Comparison of ENCODE assay signal across 10 cellular contexts in the genomic region with DNA sequence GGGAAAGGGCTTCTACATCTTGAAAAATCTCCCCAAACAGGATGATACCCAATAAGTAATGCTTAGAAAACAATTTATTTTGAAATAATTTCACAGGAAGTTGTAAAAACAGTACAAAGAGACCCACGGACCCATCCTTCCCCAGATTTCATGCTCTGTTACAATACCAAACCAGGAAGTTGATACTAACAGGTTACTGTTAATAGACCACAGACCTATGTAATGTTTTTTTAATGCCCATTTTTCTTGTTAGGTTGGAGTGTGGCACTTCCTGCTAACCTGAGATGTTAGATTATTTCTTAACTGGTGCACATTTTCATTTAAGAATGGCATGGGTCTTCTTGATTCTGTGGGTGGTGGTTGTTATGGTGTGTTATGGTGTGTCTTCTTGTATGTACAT. TPM values are rescaled to one million over a fixed set of nuclear protein-coding genes. Genes with fewer than 3 reads are reported as not detected.
DNase-seq lines count a peak whose midpoint lies in the region; ATAC-seq and TF ChIP-seq lines count a peak whose summit lies in the region.
"Had no signal": no experiment of that assay in that cellular context is flagged by ENCODE, and none has a peak within 500 bp of the region (broad histone marks: within the 10 kb centered on the region; RNA-seq: fewer than 3 reads in every experiment).

No MANE protein-coding gene starts in this region.

- no peaks in the 10 kb centered on the region for H4K20me1 ChIP-seq in SU-DHL-6 (ENCODE audit: low read depth, low read length)

- no peak for DNase-seq in CD8-positive, alpha-beta T cell
- DNase-seq in memory B cell (ENCODE audit: low spot score in 2 of 2) (no peak), HEK293T (ENCODE audit: extremely low spot score) (no peak), mucosa of gallbladder (ENCODE audit: low spot score) (no peak), AG08396 (ENCODE audit: low spot score) (no peak)
- DNase-seq in effector CD8-positive, alpha-beta T cell (lab: John Stamatoyannopoulos, UW) = no peak
- DNase-seq: NCI-H446 treated with DMSO at 0.1 percent for 48 hours, posterior cingulate gyrus had no signal

- no peaks in the 10 kb centered on the region for H3K36me3 ChIP-seq in CD8-positive, alpha-beta T cell (ENCODE audit: insufficient read depth, low read length)
- no peaks in the 10 kb centered on the region for H3K36me3 ChIP-seq in SU-DHL-6 (ENCODE audit: low read length)

- peak overlapping the region; percentile 92 for H3K27ac Mint-ChIP-seq in CD8-positive, alpha-beta T cell
- peak overlapping the region; percentile 85 for H3K27ac Mint-ChIP-seq in memory B cell

- no peaks in the 10 kb centered on the region for H3K9me2 ChIP-seq in SU-DHL-6 (replicated peaks; ENCODE audit: insufficient read depth, low read length)

- peak overlapping the region; percentile 32 for H3K4me2 ChIP-seq in SU-DHL-6 (ENCODE audit: low read depth, low read length, poor library complexity, severe bottlenecking)

- ATAC-seq in CD8-positive, alpha-beta T cell = peak; percentile 68
- peak; percentile 32 for ATAC-seq in GM19452 (IDR thresholded peaks at IDR 0.05; ENCODE audit: unreplicated experiment)
- peak; percentile 42 for ATAC-seq in memory B cell (ENCODE audit: low read depth)

- H3K4me3 ChIP-seq in CD8-positive, alpha-beta T cell (ENCODE audit: low read depth, low read length) = no peak overlapping the region
- no peak overlapping the region for H3K4me3 ChIP-seq in SU-DHL-6 (ENCODE audit: insufficient read depth, low read length, poor library complexity, severe bottlenecking)

- peaks cover 10% of the 10 kb centered on the region for H3K36me3 Mint-ChIP-seq in CD8-positive, alpha-beta T cell
- H3K36me3 Mint-ChIP-seq in memory B cell = peaks cover 11% of the 10 kb centered on the region

- H3K9ac ChIP-seq in SU-DHL-6 (ENCODE audit: low read length) = no peak overlapping the region

- peaks cover 83% of the 10 kb centered on the region for H3K4me1 Mint-ChIP-seq in CD8-positive, alpha-beta T cell (ENCODE audit: low read depth)
- peaks cover 65% of the 10 kb centered on the region for H3K4me1 Mint-ChIP-seq in memory B cell

- peaks cover 58% of the 10 kb centered on the region for H3K4me1 ChIP-seq in CD8-positive, alpha-beta T cell (ENCODE audit: insufficient read depth, low read length)

- no peaks in the 10 kb centered on the region for H3K27me3 Mint-ChIP-seq in CD8-positive, alpha-beta T cell (ENCODE audit: low read depth)
- no peaks in the 10 kb centered on the region for H3K27me3 Mint-ChIP-seq in memory B cell

- H3K9me3 Mint-ChIP-seq in CD8-positive, alpha-beta T cell = peaks cover 17% of the 10 kb centered on the region
- H3K9me3 Mint-ChIP-seq in memory B cell = peaks cover 3% of the 10 kb centered on the region

- POLR2A ChIA-PET in CD8-positive, alpha-beta T cell (lab: Charles Lee) = interaction anchor here (1.2 kb wide), 1 partner anchor 12 kb away, joined by 4 read pairs; no protein-coding TSS in a partner anchor
- POLR2A ChIA-PET in HEK293T (lab: Yijun Ruan, JAX) = no interaction called here

- TF ChIP-seq CTCF in CD8-positive, alpha-beta T cell (IDR thresholded peaks at IDR 0.05) = no peak
- TF ChIP-seq CTCF in SU-DHL-6 (IDR thresholded peaks at IDR 0.05; ENCODE audit: insufficient read depth, low read length, poor library complexity, severe bottlenecking) = no peak

- H3K27ac ChIP-seq in CD8-positive, alpha-beta T cell (ENCODE audit: low read depth, low read length) = peak overlapping the region; percentile 19
- 0 out of 2 replicates have a peak overlapping the region, but pooled peaks have one; percentile 41 for H3K27ac ChIP-seq in SU-DHL-6 (ENCODE audit: low read depth, low read length)

- H3F3A ChIP-seq in SU-DHL-6 (ENCODE audit: insufficient read depth) = 0 out of 2 replicates have a peak, but pooled peaks cover 3% of the 10 kb centered on the region

- H3K4me3 Mint-ChIP-seq in CD8-positive, alpha-beta T cell = peak overlapping the region; percentile 67
- H3K4me3 Mint-ChIP-seq in memory B cell = peak overlapping the region; percentile 65

- intact Hi-C loops in CD8-positive, alpha-beta T cell (cut with DNase I, micrococcal nuclease) = loop anchor here in 1 of 2 experiments (1.0 to 5.0 kb wide), 2 partner anchors 13 to 50 kb away; no protein-coding TSS in a partner anchor

- no peaks in the 10 kb centered on the region for H3K27me3 ChIP-seq in CD8-positive, alpha-beta T cell (ENCODE audit: insufficient read depth, low read length)
- H3K27me3 ChIP-seq in SU-DHL-6 (ENCODE audit: low read length) = no peaks in the 10 kb centered on the region

- H3K79me2 ChIP-seq in SU-DHL-6 (ENCODE audit: insufficient read depth, low read length) = peaks cover 11% of the 10 kb centered on the region; the same call in 1 of the 2 replicates

- peaks cover 5% of the 10 kb centered on the region for H3K9me3 ChIP-seq in CD8-positive, alpha-beta T cell (ENCODE audit: low read length)
- H3K9me3 ChIP-seq in SU-DHL-6 (ENCODE audit: insufficient read depth, low read length) = no peaks in the 10 kb centered on the region

- H2AFZ ChIP-seq in SU-DHL-6 (ENCODE audit: low read depth, low read length, severe bottlenecking) = no peak overlapping the region

- CTCF ChIA-PET in CD8-positive, alpha-beta T cell (lab: Charles Lee) = interaction anchor here (1.0 to 3.0 kb wide), 3 partner anchors 12 to 114 kb away, joined by 4 to 26 read pairs (median 7); no protein-coding TSS in a partner anchor
- CTCF ChIA-PET in HEK293T (lab: Yijun Ruan, JAX) = interaction anchor here (0.7 to 1.7 kb wide), 3 partner anchors 13 to 114 kb away, joined by 3 to 4 read pairs (median 3); no protein-coding TSS in a partner anchor

TF ChIP-seq in HEK293T, 16 proteins besides CTCF, POLR2A, EP300 and RAD21:
- TF ChIP-seq SUZ12 (IDR thresholded peaks at IDR 0.05) (no peak), NFRKB (IDR thresholded peaks at IDR 0.05) (no peak), BHLHE40 (IDR thresholded peaks at IDR 0.05; ENCODE audit: borderline replicate concordance) (no peak), HDGF (IDR thresholded peaks at IDR 0.05; ENCODE audit: borderline replicate concordance) (no peak), TARDBP (IDR thresholded peaks at IDR 0.05) (no peak), CTBP1 (IDR thresholded peaks at IDR 0.05; ENCODE audit: borderline replicate concordance) (no peak), ARNT (IDR thresholded peaks at IDR 0.05) (no peak), ELF4 (IDR thresholded peaks at IDR 0.05) (no peak), SP1 (IDR thresholded peaks at IDR 0.05) (no peak), FOXA1 (IDR thresholded peaks at IDR 0.05) (no peak), ZNF384 (IDR thresholded peaks at IDR 0.05) (no peak), LEF1 (IDR thresholded peaks at IDR 0.05; ENCODE audit: borderline replicate concordance) (no peak), L3MBTL2 (conservative IDR thresholded peaks at IDR 0.05) (no peak), FOXM1 (IDR thresholded peaks at IDR 0.05; ENCODE audit: borderline replicate concordance) (no peak)

RNA-seq across cellular contexts. Expression of a gene that starts 21.4 kb away (rescaled TPM):
- total RNA-seq in CD8-positive, alpha-beta T cell = 10 to 100 TPM; 49.6 to 52.9 TPM
- 152 TPM for total RNA-seq in mucosa of gallbladder
